2 cellular contexts compared by ENCODE assay signal in the genomic region with DNA sequence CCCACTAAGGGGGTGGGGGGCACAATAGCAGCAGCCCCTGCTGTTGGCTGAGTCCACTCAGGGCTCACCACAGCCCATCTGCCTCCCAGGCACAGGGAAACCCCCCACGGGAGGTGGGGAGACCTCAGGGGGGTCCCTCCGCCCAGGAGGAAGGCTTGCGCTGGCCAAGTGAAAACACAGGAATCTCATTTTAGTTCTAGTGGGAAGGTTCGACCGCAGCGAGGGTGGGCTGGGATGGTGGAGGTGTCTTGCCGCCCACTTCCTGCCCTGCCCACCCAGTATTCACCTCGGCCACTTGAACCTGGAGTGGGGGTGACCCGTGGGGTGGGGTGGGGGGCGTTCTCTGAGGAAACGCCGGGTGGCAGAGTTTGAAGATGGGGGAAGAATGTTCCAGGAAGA.
A peak's percentile ranks its signal among the peaks of the same experiment; 100 is the strongest.
TF ChIP-seq lines count a peak whose summit lies in the region.

No MANE protein-coding gene starts in this region.

TF ChIP-seq in HEK293, 187 proteins besides CTCF, POLR2A, EP300 and RAD21:
- TF ChIP-seq EGR2 (tag by site-specific recombination; IDR thresholded peaks at IDR 0.05; ENCODE audit: low read depth) (0 out of 2 replicates have a peak, but pooled peaks have one; percentile 39), KLF9 (tag by site-specific recombination; IDR thresholded peaks at IDR 0.05; ENCODE audit: low read depth) (no peak), ZFHX2 (tag by site-specific recombination; conservative IDR thresholded peaks at IDR 0.05) (0 out of 2 replicates have a peak, but pooled peaks have one; percentile 26)
TF ChIP-seq in HEK293: peak in this region for 2.

TF ChIP-seq in HepG2, 621 proteins besides CTCF, POLR2A, EP300 and RAD21:
- TF ChIP-seq XBP1 (CRISPR knock-in tag; IDR thresholded peaks at IDR 0.05) (no peak), ZNF891 (CRISPR knock-in tag; IDR thresholded peaks at IDR 0.05) (no peak), SALL2 (CRISPR knock-in tag; IDR thresholded peaks at IDR 0.05) (no peak), REL (CRISPR knock-in tag; conservative IDR thresholded peaks at IDR 0.05) (no peak), ZNF629 (CRISPR knock-in tag; conservative IDR thresholded peaks at IDR 0.05) (no peak), ZNF790 (CRISPR knock-in tag; IDR thresholded peaks at IDR 0.05; ENCODE audit: borderline replicate concordance) (no peak), ZNF253 (CRISPR knock-in tag; IDR thresholded peaks at IDR 0.05; ENCODE audit: borderline replicate concordance) (0 out of 2 replicates have a peak, but pooled peaks have one; percentile 64), ZNF264 (CRISPR knock-in tag; IDR thresholded peaks at IDR 0.05) (no peak), ZNF337 (CRISPR knock-in tag; IDR thresholded peaks at IDR 0.05; ENCODE audit: borderline replicate concordance, low read depth) (0 out of 2 replicates have a peak, but pooled peaks have one; percentile 4), MXI1 (IDR thresholded peaks at IDR 0.05; ENCODE audit: borderline replicate concordance, low read depth, low read length) (no peak), RELA (CRISPR knock-in tag; IDR thresholded peaks at IDR 0.05) (no peak), KDM6A (CRISPR knock-in tag; IDR thresholded peaks at IDR 0.05; ENCODE audit: low read depth) (no peak), TEAD2 (CRISPR knock-in tag; IDR thresholded peaks at IDR 0.05) (no peak), ZSCAN20 (CRISPR knock-in tag; IDR thresholded peaks at IDR 0.05; ENCODE audit: borderline replicate concordance) (no peak), RBM39 (IDR thresholded peaks at IDR 0.05; ENCODE audit: low read depth, low read length, poor library complexity, severe bottlenecking) (peak; percentile 33), ZFP91 (CRISPR knock-in tag; IDR thresholded peaks at IDR 0.05; ENCODE audit: borderline replicate concordance) (no peak), MED1 (CRISPR knock-in tag; IDR thresholded peaks at IDR 0.05) (no peak), ZNF616 (CRISPR knock-in tag; IDR thresholded peaks at IDR 0.05; ENCODE audit: low read depth) (no peak), ELF1 (CRISPR knock-in tag; IDR thresholded peaks at IDR 0.05) (no peak), ATRX (CRISPR knock-in tag; IDR thresholded peaks at IDR 0.05; ENCODE audit: borderline replicate concordance) (no peak), ZSCAN12 (CRISPR knock-in tag; IDR thresholded peaks at IDR 0.05) (no peak), ZBTB7A (CRISPR knock-in tag; IDR thresholded peaks at IDR 0.05) (0 out of 2 replicates have a peak, but pooled peaks have one; percentile 17), POGK (CRISPR knock-in tag; conservative IDR thresholded peaks at IDR 0.05) (0 out of 2 replicates have a peak, but pooled peaks have one; percentile 33), KAT2B (IDR thresholded peaks at IDR 0.05; ENCODE audit: borderline replicate concordance, low read depth, low read length) (no peak), ZNF484 (CRISPR knock-in tag; IDR thresholded peaks at IDR 0.05; ENCODE audit: borderline replicate concordance, low read depth) (no peak), ZNF446 (CRISPR knock-in tag; IDR thresholded peaks at IDR 0.05) (no peak), ZBTB25 (CRISPR knock-in tag; IDR thresholded peaks at IDR 0.05) (no peak), ZNF589 (CRISPR knock-in tag; conservative IDR thresholded peaks at IDR 0.05) (no peak), FIP1L1 (IDR thresholded peaks at IDR 0.05; ENCODE audit: borderline replicate concordance, insufficient read depth, low read depth, low read length) (no peak), TFDP1 (CRISPR knock-in tag; IDR thresholded peaks at IDR 0.05; ENCODE audit: borderline replicate concordance) (no peak), SMAD3 (CRISPR knock-in tag; IDR thresholded peaks at IDR 0.05) (no peak), CBX2 (IDR thresholded peaks at IDR 0.05; ENCODE audit: low read depth, low read length) (no peak), CBX2 (CRISPR knock-in tag; IDR thresholded peaks at IDR 0.05; ENCODE audit: low read depth) (peak; percentile 47; the same call in 1 of the 2 replicates)
- TF ChIP-seq, protein P1, sequence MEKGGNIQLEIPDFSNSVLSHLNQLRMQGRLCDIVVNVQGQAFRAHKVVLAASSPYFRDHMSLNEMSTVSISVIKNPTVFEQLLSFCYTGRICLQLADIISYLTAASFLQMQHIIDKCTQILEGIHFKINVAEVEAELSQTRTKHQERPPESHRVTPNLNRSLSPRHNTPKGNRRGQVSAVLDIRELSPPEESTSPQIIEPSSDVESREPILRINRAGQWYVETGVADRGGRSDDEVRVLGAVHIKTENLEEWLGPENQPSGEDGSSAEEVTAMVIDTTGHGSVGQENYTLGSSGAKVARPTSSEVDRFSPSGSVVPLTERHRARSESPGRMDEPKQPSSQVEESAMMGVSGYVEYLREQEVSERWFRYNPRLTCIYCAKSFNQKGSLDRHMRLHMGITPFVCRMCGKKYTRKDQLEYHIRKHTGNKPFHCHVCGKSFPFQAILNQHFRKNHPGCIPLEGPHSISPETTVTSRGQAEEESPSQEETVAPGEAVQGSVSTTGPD (CRISPR knock-in tag; IDR thresholded peaks at IDR 0.05): no peak
- TF ChIP-seq, protein P2, sequence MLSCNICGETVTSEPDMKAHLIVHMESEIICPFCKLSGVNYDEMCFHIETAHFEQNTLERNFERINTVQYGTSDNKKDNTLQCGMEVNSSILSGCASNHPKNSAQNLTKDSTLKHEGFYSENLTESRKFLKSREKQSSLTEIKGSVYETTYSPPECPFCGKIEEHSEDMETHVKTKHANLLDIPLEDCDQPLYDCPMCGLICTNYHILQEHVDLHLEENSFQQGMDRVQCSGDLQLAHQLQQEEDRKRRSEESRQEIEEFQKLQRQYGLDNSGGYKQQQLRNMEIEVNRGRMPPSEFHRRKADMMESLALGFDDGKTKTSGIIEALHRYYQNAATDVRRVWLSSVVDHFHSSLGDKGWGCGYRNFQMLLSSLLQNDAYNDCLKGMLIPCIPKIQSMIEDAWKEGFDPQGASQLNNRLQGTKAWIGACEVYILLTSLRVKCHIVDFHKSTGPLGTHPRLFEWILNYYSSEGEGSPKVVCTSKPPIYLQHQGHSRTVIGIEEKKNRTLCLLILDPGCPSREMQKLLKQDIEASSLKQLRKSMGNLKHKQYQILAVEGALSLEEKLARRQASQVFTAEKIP (CRISPR knock-in tag; IDR thresholded peaks at IDR 0.05; ENCODE audit: borderline replicate concordance): no peak
- TF ChIP-seq, protein P3, sequence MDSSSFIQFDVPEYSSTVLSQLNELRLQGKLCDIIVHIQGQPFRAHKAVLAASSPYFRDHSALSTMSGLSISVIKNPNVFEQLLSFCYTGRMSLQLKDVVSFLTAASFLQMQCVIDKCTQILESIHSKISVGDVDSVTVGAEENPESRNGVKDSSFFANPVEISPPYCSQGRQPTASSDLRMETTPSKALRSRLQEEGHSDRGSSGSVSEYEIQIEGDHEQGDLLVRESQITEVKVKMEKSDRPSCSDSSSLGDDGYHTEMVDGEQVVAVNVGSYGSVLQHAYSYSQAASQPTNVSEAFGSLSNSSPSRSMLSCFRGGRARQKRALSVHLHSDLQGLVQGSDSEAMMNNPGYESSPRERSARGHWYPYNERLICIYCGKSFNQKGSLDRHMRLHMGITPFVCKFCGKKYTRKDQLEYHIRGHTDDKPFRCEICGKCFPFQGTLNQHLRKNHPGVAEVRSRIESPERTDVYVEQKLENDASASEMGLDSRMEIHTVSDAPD (CRISPR knock-in tag; IDR thresholded peaks at IDR 0.05): no peak
- TF ChIP-seq, protein P4, sequence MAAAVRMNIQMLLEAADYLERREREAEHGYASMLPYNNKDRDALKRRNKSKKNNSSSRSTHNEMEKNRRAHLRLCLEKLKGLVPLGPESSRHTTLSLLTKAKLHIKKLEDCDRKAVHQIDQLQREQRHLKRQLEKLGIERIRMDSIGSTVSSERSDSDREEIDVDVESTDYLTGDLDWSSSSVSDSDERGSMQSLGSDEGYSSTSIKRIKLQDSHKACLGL (CRISPR knock-in tag; IDR thresholded peaks at IDR 0.05): no peak
